8 cellular contexts compared by ENCODE assay signal in genomic region chr5:79235578-79236363, GRCh38. TPM values are rescaled to one million over a fixed set of nuclear protein-coding genes. Genes with fewer than 3 reads are reported as not detected.
DNase-seq lines count a peak whose midpoint lies in the region; ATAC-seq and TF ChIP-seq lines count a peak whose summit lies in the region.

TSS of gene JMY (plus strand) at chr5:79236131. CDS start at chr5:79236651, 520 bp downstream.

- TF ChIP-seq POLR2A in esophagus muscularis mucosa (IDR thresholded peaks at IDR 0.05; ENCODE audit: low read depth): peak; percentile 39

- no peaks in the 10 kb centered on the region for H3K36me3 ChIP-seq in HUES48 (ENCODE audit: control insufficient read depth, insufficient read depth, low read length)
- no peaks in the 10 kb centered on the region for H3K36me3 ChIP-seq in esophagus muscularis mucosa

- peak within 1 kb of the TSS; percentile 83 for H3K9ac ChIP-seq in HUES48 (ENCODE audit: low read depth, low read length)

- H3K4me1 ChIP-seq in HUES48 (ENCODE audit: control insufficient read depth, insufficient read depth, low read length): peaks cover 6% of the 10 kb centered on the region; the same call in 1 of the 2 replicates
- peaks cover 28 to 46% (median 42%) of the 10 kb centered on the region in 4 donors for H3K4me1 ChIP-seq in esophagus muscularis mucosa

- H3K9me3 ChIP-seq in HUES48 (ENCODE audit: control insufficient read depth, insufficient read depth, low read length) (no peaks in the 10 kb centered on the region), esophagus muscularis mucosa (no peaks in the 10 kb centered on the region)

- peak within 1 kb of the TSS; percentile 96 for H3K4me3 Mint-ChIP-seq in activated T-cell treated with anti-CD3 and anti-CD28 coated beads, Interleukin-2, amount 50 U/mL, for 4 hours

- H3K27me3 Mint-ChIP-seq in activated T-cell treated with anti-CD3 and anti-CD28 coated beads, Interleukin-2, amount 50 U/mL, for 4 hours (ENCODE audit: low read depth): no peaks in the 10 kb centered on the region

- no peak for TF ChIP-seq EP300 in esophagus muscularis mucosa (IDR thresholded peaks at IDR 0.05)

- peak; percentile 5 to 37 (median 16) for TF ChIP-seq CTCF in esophagus muscularis mucosa (IDR thresholded peaks at IDR 0.05)

- peak within 1 kb of the TSS; percentile 78 for H3K4me3 ChIP-seq in HUES48 (ENCODE audit: low read depth, low read length)
- H3K4me3 ChIP-seq in esophagus muscularis mucosa: peak within 1 kb of the TSS; percentile 88 to 98 (median 92)

- under 1% methylated on average over 33 of the region's 83 CpGs for WGBS in esophagus muscularis mucosa

- intact Hi-C loops in esophagus muscularis mucosa (cut with DNase I): loop anchor here (10.0 kb wide), 1 partner anchor 279 kb away; the partner anchor contains the start of gene HOMER1

- in situ Hi-C loops in Caki2 (cut with HindIII; ENCODE audit: low pct_unique_long_range_greater_than_20kb, low sequenced_read_pairs): no loop called here

- no peaks in the 10 kb centered on the region for H3K9me3 Mint-ChIP-seq in activated T-cell treated with anti-CD3 and anti-CD28 coated beads, Interleukin-2, amount 50 U/mL, for 4 hours

- H3K27me3 ChIP-seq in HUES48 (ENCODE audit: control insufficient read depth, insufficient read depth, low read length): no peaks in the 10 kb centered on the region
- H3K27me3 ChIP-seq in esophagus muscularis mucosa: peaks cover 0 to 13% (median 0%) of the 10 kb centered on the region in 4 donors

- H3K4me1 Mint-ChIP-seq in activated T-cell treated with anti-CD3 and anti-CD28 coated beads, Interleukin-2, amount 50 U/mL, for 4 hours (ENCODE audit: low read depth): peaks cover 23% of the 10 kb centered on the region

- peak; percentile 74 for ATAC-seq in GM21381 (IDR thresholded peaks at IDR 0.05; ENCODE audit: unreplicated experiment)
- ATAC-seq in activated T-cell treated with anti-CD3 and anti-CD28 coated beads, Interleukin-2, amount 50 U/mL, for 4 hours: peak; percentile 85 to 87

- DNase-seq in Caki2 (ENCODE audit: low read depth): peak; percentile 82
- DNase-seq in OCI-M1 (lab: John Stamatoyannopoulos, UW): peak; percentile 89
- DNase-seq in activated T-cell treated with anti-CD3 and anti-CD28 coated beads, Interleukin-2, amount 50 U/mL, for 4 hours: peak; percentile 77
- peak; percentile 94 for DNase-seq in esophagus muscularis mucosa (ENCODE audit: extremely low spot score)
- peak; percentile 85 for DNase-seq in myocyte (ENCODE audit: low read depth)
- peak; percentile 76 to 80 for DNase-seq in stimulated activated CD8-positive, alpha-beta memory T cell treated with anti-CD3 and anti-CD28 coated beads, Interleukin-7, amount 100 ng/mL, for 4 hours (ENCODE audit: low read depth in 2 of 2)

- H3K36me3 Mint-ChIP-seq in activated T-cell treated with anti-CD3 and anti-CD28 coated beads, Interleukin-2, amount 50 U/mL, for 4 hours (ENCODE audit: insufficient read depth): peaks cover 3% of the 10 kb centered on the region

- H3K27ac ChIP-seq in HUES48 (ENCODE audit: low read depth, low read length): peak within 1 kb of the TSS; percentile 91
- H3K27ac ChIP-seq in esophagus muscularis mucosa (replicated peaks in 1 of 4): peak within 1 kb of the TSS; percentile 94 to 98 (median 97)

RNA-seq across cellular contexts. Expression of gene JMY, which starts in this region (rescaled TPM):
- total RNA-seq in Caki2 (2014; rRNA removed; shearing (Covaris generic); ENCODE audit: low replicate concordance): 5.1 and 6.7 TPM in 2 replicates
- 1 to 10 TPM; 5.2 to 7.8 (median 5.7) TPM for total RNA-seq in activated T-cell treated with anti-CD3 and anti-CD28 coated beads, Interleukin-2, amount 50 U/mL, for 4 hours
- total RNA-seq in esophagus muscularis mucosa: 10 to 100 TPM; 33.2 to 64.2 (median 43.2) TPM
- 14.9 and 19.8 TPM in 2 replicates for total RNA-seq in myocyte
- 5.1 TPM for polyA plus RNA-seq in myocyte (2012)

Comparison
In these comparisons a context has a peak if more than half of its experiments do, and no peak if none do; other contexts are left out.
1. Peak in every context shown above with its lines: DNase-seq, ATAC-seq, H3K4me3 ChIP-seq and H3K27ac ChIP-seq.